In genomic region chr9:37179576-37179975, GRCh38 we compare ENCODE assay signal across 17 cellular contexts. TPM values are rescaled to one million over a fixed set of nuclear protein-coding genes. Genes with fewer than 3 reads are reported as not detected.
DNase-seq lines count a peak whose midpoint lies in the region; ATAC-seq, FAIRE-seq and TF ChIP-seq lines count a peak whose summit lies in the region.
"Had no signal": no experiment of that assay in that cellular context is flagged by ENCODE, and none has a peak within 500 bp of the region (broad histone marks: within the 10 kb centered on the region; RNA-seq: fewer than 3 reads in every experiment).

No MANE protein-coding gene starts in this region.

- in situ Hi-C loops in GM12878 (cut with MboI), result no loop called here

- peaks cover 100% of the 10 kb centered on the region for H4K20me1 ChIP-seq in BLaER1
- H4K20me1 ChIP-seq in Karpas-422 (ENCODE audit: insufficient read depth, low read depth, low read length), result no peaks in the 10 kb centered on the region
- no peaks in the 10 kb centered on the region for H4K20me1 ChIP-seq in GM12878 (ENCODE audit: control insufficient read depth, insufficient read depth)

- no TSS peak for BruUV-seq in GM12878 (replicated peaks; lab: Mats Ljungman, UMichigan)

- H3K9me2 ChIP-seq in Karpas-422 (replicated peaks; ENCODE audit: insufficient read depth, low read length), result no peaks in the 10 kb centered on the region

- peaks cover 86% of the 10 kb centered on the region for H3K4me1 ChIP-seq in BLaER1
- peaks cover 23% of the 10 kb centered on the region for H3K4me1 ChIP-seq in Karpas-422 (ENCODE audit: low read length)
- H3K4me1 ChIP-seq in GM12878 (ENCODE audit: control insufficient read depth, insufficient read depth, low read length), result no peaks in the 10 kb centered on the region; the same call in 1 of the 2 replicates
- H3K4me1 ChIP-seq: HAP-1 had no signal

- no peak for FAIRE-seq in GM12878 (lab: Jason Lieb, UNC)
- FAIRE-seq: HTR-8/SVneo had no signal

- ATAC-seq in GM12878 (no peak), HG02798 (IDR thresholded peaks at IDR 0.05; ENCODE audit: poor library complexity, unreplicated experiment) (no peak), HG03097 (IDR thresholded peaks at IDR 0.05; ENCODE audit: low FRiP score, unreplicated experiment) (no peak)

- H3K9ac ChIP-seq in BLaER1 (no peak overlapping the region), Karpas-422 (ENCODE audit: low read length) (no peak overlapping the region), GM12878 (ENCODE audit: control insufficient read depth, insufficient read depth, low read length) (no peak overlapping the region)
- H3K9ac ChIP-seq: GM23248 had no signal

- peak overlapping the region; percentile 18; the same call in 1 of the 2 replicates for H3K4me2 ChIP-seq in BLaER1
- no peak overlapping the region for H3K4me2 ChIP-seq in Karpas-422 (ENCODE audit: low read depth, low read length, poor library complexity, severe bottlenecking)
- no peak overlapping the region for H3K4me2 ChIP-seq in GM12878 (ENCODE audit: control insufficient read depth, insufficient read depth)

- WGBS in GM12878 (ENCODE audit: insufficient coverage, insufficient replicate concordance, low lambda C conversion rate, missing lambda C conversion rate), result 36% methylated on average over 3 of the region's 3 CpGs

- H3K27me3 ChIP-seq in BLaER1 (no peaks in the 10 kb centered on the region), Karpas-422 (ENCODE audit: low read length) (no peaks in the 10 kb centered on the region), GM12878 (replicated peaks in 1 of 2; ENCODE audit: control insufficient read depth in 2 of 2, insufficient read depth in 2 of 2, low read length in 1 of 2) (no peaks in the 10 kb centered on the region)
- H3K27me3 ChIP-seq: BE2C had no signal

- H2AFZ ChIP-seq in Karpas-422 (ENCODE audit: low read length), result no peak overlapping the region
- no peak overlapping the region for H2AFZ ChIP-seq in GM12878 (ENCODE audit: control insufficient read depth, low read depth, low read length)
- H2AFZ ChIP-seq: GM23248 had no signal

- H3K36me3 ChIP-seq in BLaER1 (peaks cover 81% of the 10 kb centered on the region), Karpas-422 (ENCODE audit: insufficient read depth, low read length) (peaks cover 27% of the 10 kb centered on the region), GM12878 (ENCODE audit: control insufficient read depth in 2 of 2, insufficient read depth in 2 of 2, low read length in 1 of 2) (no peaks in the 10 kb centered on the region; a peak in 2 of 4 replicates)

- no peak for TF ChIP-seq CTCF in GM12878 (IDR thresholded peaks at IDR 0.05 in 2 of 3, conservative IDR thresholded peaks at IDR 0.05 in 1 of 3; ENCODE audit: control insufficient read depth in 2 of 3, extremely low read depth in 1 of 3, insufficient read depth in 1 of 3, low read depth in 3 of 3, low read length in 3 of 3)

- no peak overlapping the region for H3K4me3 ChIP-seq in BLaER1
- no peak overlapping the region for H3K4me3 ChIP-seq in Karpas-422 (ENCODE audit: low read length)
- H3K4me3 ChIP-seq in GM12878, result no peak overlapping the region
- H3K4me3 ChIP-seq: GM23248, HAP-1 had no signal

- POLR2A ChIA-PET in GM12878 (lab: Charles Lee), result no interaction called here

- H3K9me3 ChIP-seq in BLaER1 (no peaks in the 10 kb centered on the region), Karpas-422 (ENCODE audit: low read length) (no peaks in the 10 kb centered on the region), GM12878 (replicated peaks; ENCODE audit: control insufficient read depth, insufficient read depth, low read length) (no peaks in the 10 kb centered on the region; the same call in 2 of the 3 replicates)
- H3K9me3 ChIP-seq: BE2C, HAP-1 had no signal

- H3K79me2 ChIP-seq in Karpas-422 (ENCODE audit: low read length) (peaks cover 94% of the 10 kb centered on the region), GM12878 (ENCODE audit: control insufficient read depth, insufficient read depth, low read length) (peaks cover 25% of the 10 kb centered on the region)

- CTCF ChIA-PET in GM12878 (lab: Yijun Ruan, JAX), result interaction anchor here (0.7 kb wide), 1 partner anchor 160 kb away, joined by 3 read pairs; no protein-coding TSS in a partner anchor

- TF ChIP-seq POLR2A in GM12878 (IDR thresholded peaks at IDR 0.05; ENCODE audit: low read depth, low read length), result no peak

- SMC1A ChIA-PET in GM12878 (lab: Charles Lee; ENCODE audit: uncharacterized antibody, unreplicated experiment), result interaction anchor here (0.6 to 3.2 kb wide), 9 partner anchors 9 to 122 kb away, joined by 3 to 19 read pairs (median 5); no protein-coding TSS in a partner anchor

- no peak for TF ChIP-seq RAD21 in GM12878 (IDR thresholded peaks at IDR 0.05; ENCODE audit: insufficient read depth, low read depth, low read length)

- TF ChIP-seq EP300 in GM12878 (IDR thresholded peaks at IDR 0.05; ENCODE audit: borderline replicate concordance in 1 of 2, control insufficient read depth in 1 of 2, low read depth in 2 of 2, low read length in 2 of 2), result no peak

- intact Hi-C loops in GM12878 (cut with micrococcal nuclease; ENCODE audit: unreplicated experiment), result no loop called here

- RAD21 ChIA-PET in GM12878 (lab: Charles Lee; ENCODE audit: unreplicated experiment), result no interaction called here

- no peak overlapping the region for H3K27ac ChIP-seq in BLaER1
- H3K27ac ChIP-seq in Karpas-422 (ENCODE audit: low read length), result peak overlapping the region; percentile 42; the same call in 1 of the 2 replicates
- H3K27ac ChIP-seq in GM12878 (ENCODE audit: control insufficient read depth, insufficient read depth), result no peak overlapping the region
- H3K27ac ChIP-seq: C4-2B, GM23248 had no signal

- no peak for DNase-seq in Karpas-422
- DNase-seq in GM12878 (ENCODE audit: low read depth, low spot score), result no peak
- no peak for DNase-seq in T-helper 2 cell
- DNase-seq: BE2C; CD4-positive, alpha-beta T cell; DMS153; DMS79 treated with DMSO at 0.1 percent for 48 hours; GF-D8; GM23248; IMR-90; KBM-7 had no signal

TF ChIP-seq in GM12878, 131 proteins besides CTCF, POLR2A, EP300 and RAD21:
- peak; percentile 43 for TF ChIP-seq PKNOX1 (IDR thresholded peaks at IDR 0.05)
- TF ChIP-seq GABPA (IDR thresholded peaks at IDR 0.05; ENCODE audit: low read depth), result no peak

RNA-seq across cellular contexts. Expression of gene ZCCHC7, which starts 59.2 kb away (rescaled TPM):
- total RNA-seq in Karpas-422 (2014; rRNA removed; shearing (Covaris generic); ENCODE audit: low replicate concordance), result 58.4 and 85.1 TPM in 2 replicates
- total RNA-seq in GM12878 (2013; cell fraction: nucleolus; rRNA removed), result 289 and 299 TPM in 2 replicates
- 42.9 and 48.0 TPM in 2 replicates for total RNA-seq in GM12878 (2014; rRNA removed)
- 73.6 and 75.8 TPM in 2 replicates for total RNA-seq in GM12878 (2014; rRNA removed; fragmentation: Illumina TruSeq; extraction: Trizol)
- 45.8 and 49.9 TPM in 2 replicates for total RNA-seq in GM12878 (2021)
- 22.6 TPM for polyA plus RNA-seq in GM12878 (2011; ENCODE audit: low read depth)
- 178 and 200 TPM in 2 replicates for polyA plus RNA-seq in GM12878 (2011; rRNA removed)
- polyA plus RNA-seq in GM12878 (2011; cell fraction: cytosol; rRNA removed), result 140 and 169 TPM in 2 replicates
- polyA plus RNA-seq in GM12878 (2011; cell fraction: nucleus; rRNA removed), result 86.0 and 107 TPM in 2 replicates
- 33.6 and 39.7 TPM in 2 replicates for polyA plus RNA-seq in GM12878 (2012)
- polyA plus RNA-seq in GM12878 (2014; fragmentation: Illumina TruSeq; extraction: Trizol), result 87.6 and 112 TPM in 2 replicates
- polyA plus RNA-seq in GM12878 (2014; fragmentation: Nextera tagmentation; extraction: Ambion mirVana), result 10 to 100 TPM; 58.6 to 60.8 TPM
- polyA plus RNA-seq in GM12878 (2014; rRNA removed), result 34.2 and 45.1 TPM in 2 replicates
- 10 to 100 TPM; 46.2 to 48.1 TPM for polyA plus RNA-seq in GM12878 (2016; fragmentation: Nextera tagmentation; extraction: Ambion mirVana)
- polyA minus RNA-seq in GM12878 (2011; rRNA and poly(A)+ RNA removed), result 214 and 217 TPM in 2 replicates
- 55.5 and 64.1 TPM in 2 replicates for polyA minus RNA-seq in GM12878 (2011; cell fraction: cytosol; rRNA and poly(A)+ RNA removed)
- polyA minus RNA-seq in GM12878 (2011; cell fraction: nucleus; rRNA and poly(A)+ RNA removed), result 75.1 and 94.9 TPM in 2 replicates
